ENCODE assay signal across 8 cellular contexts in the genomic region with DNA sequence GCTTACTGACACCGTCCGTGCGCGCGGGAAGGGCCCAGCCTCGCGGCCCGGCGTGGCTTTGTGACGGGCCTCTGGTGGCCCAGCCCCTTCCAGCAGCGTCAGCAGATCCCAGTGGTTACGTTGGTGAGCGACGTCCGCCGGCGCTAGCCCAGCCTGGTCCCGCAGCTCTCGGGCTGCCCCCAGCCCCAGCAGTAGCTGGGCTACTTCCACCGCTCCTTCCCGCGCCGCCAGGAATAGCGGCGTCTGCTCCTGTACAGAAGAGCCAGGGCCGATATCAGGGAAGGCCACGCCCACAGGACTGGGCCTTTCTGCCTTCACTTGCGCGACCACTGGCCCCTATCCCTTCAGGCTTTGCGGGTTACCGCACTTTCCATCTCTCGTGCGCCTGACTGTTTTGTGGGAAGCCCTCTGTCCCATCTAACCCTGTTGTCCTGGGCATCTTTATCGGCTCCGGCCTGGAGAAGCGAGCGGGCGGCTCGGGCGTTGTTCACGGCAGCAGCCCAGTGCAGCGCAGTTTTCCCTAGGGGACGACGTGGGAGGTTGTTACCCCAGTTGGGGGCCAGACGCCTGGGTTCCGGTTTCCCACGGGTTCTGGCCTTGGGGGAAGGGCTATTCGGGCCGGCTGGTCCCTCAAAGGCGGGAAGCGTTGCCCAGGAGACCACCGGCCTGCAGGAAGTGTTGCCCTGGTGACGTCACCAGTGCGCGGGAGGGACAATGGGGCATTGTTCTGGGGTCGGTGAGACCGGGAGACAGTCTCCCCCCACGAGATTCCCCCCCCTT. TPM values are rescaled to one million over a fixed set of nuclear protein-coding genes. Genes with fewer than 3 reads are reported as not detected.
DNase-seq lines count a peak whose midpoint lies in the region; ATAC-seq and TF ChIP-seq lines count a peak whose summit lies in the region.

No MANE protein-coding gene starts in this region.

- peak overlapping the region; percentile 99 to 100 (median 100) for H3K27ac Mint-ChIP-seq in nephron

- no peaks in the 10 kb centered on the region for H3K27me3 ChIP-seq in thoracic aorta (replicated peaks; ENCODE audit: insufficient read depth)

- peak overlapping the region; percentile 83 to 91 for H3K4me3 ChIP-seq in foreskin fibroblast (ENCODE audit: low read depth in 1 of 2, low read length in 2 of 2)
- H3K4me3 ChIP-seq in thoracic aorta: peak overlapping the region; percentile 96

- H3K9me3 Mint-ChIP-seq in nephron: no peaks in the 10 kb centered on the region

- H3K4me3 Mint-ChIP-seq in nephron: peak overlapping the region; percentile 97 to 99 (median 98)

- ATAC-seq in GM21381 (IDR thresholded peaks at IDR 0.05; ENCODE audit: unreplicated experiment): peak; percentile 80
- ATAC-seq in thoracic aorta (ENCODE audit: insufficient number of reproducible peaks, low FRiP score, low read depth): peak; percentile 16

- H3K27me3 Mint-ChIP-seq in nephron (ENCODE audit: low read depth): no peaks in the 10 kb centered on the region

- no peaks in the 10 kb centered on the region for H3K9me3 ChIP-seq in thoracic aorta

- peak overlapping the region; percentile 98 to 100 for H3K27ac ChIP-seq in thoracic aorta

- no peak for TF ChIP-seq CTCF in foreskin fibroblast (IDR thresholded peaks at IDR 0.05; ENCODE audit: low read depth, low read length)
- no peak for TF ChIP-seq CTCF in nephron (IDR thresholded peaks at IDR 0.05; ENCODE audit: unreplicated experiment in 3 of 3)
- peak; percentile 1 for TF ChIP-seq CTCF in thoracic aorta (IDR thresholded peaks at IDR 0.05)

- peaks cover 14 to 24% of the 10 kb centered on the region in 2 donors for H3K4me1 ChIP-seq in thoracic aorta (ENCODE audit: control insufficient read depth in 1 of 2, low read depth in 2 of 2)

- H3K36me3 Mint-ChIP-seq in nephron (ENCODE audit: low read depth): no peaks in the 10 kb centered on the region

- no peaks in the 10 kb centered on the region for H3K36me3 ChIP-seq in thoracic aorta

- peak; percentile 63 for DNase-seq in DMS153 treated with DMSO at 0.1 percent for 48 hours (lab: John Stamatoyannopoulos, UW; ENCODE audit: unreplicated experiment)
- peak in 52 of 76 experiments; percentile 25 to 98 (median 57) for DNase-seq in HUDEP-2 (lab: John Stamatoyannopoulos, UW; ENCODE audit: unreplicated experiment in 76 of 76)
- peak; percentile 92 for DNase-seq in OCI-M1 (lab: John Stamatoyannopoulos, UW)
- peak; percentile 85 for DNase-seq in activated effector memory CD4-positive, alpha-beta T cell treated with anti-CD3 and anti-CD28 coated beads, Interleukin-2, amount 50 U/mL, for 16 hours
- peak; percentile 69 to 84 for DNase-seq in foreskin fibroblast
- peak; percentile 74 for DNase-seq in thoracic aorta (ENCODE audit: low spot score)

- H3K4me1 Mint-ChIP-seq in nephron: peaks cover 43% of the 10 kb centered on the region

RNA-seq across cellular contexts. Expression of gene GPSM3, which starts 3.6 kb away (rescaled TPM):
- 10 to 100 TPM; 11.9 to 22.2 TPM for total RNA-seq in thoracic aorta

RNA-seq across cellular contexts. Expression of gene PBX2, which starts 6.1 kb away (rescaled TPM):
- total RNA-seq in thoracic aorta: 10 to 100 TPM; 35.7 to 59.4 TPM

RNA-seq across cellular contexts. Expression of gene AGER, which starts 12.0 kb away (rescaled TPM):
- 1 to 10 TPM; 1.8 to 3.8 TPM for total RNA-seq in thoracic aorta

RNA-seq across cellular contexts. Expression of gene RNF5, which starts 17.9 kb away (rescaled TPM):
- 10 to 100 TPM; 63.5 to 68.4 TPM for total RNA-seq in thoracic aorta

RNA-seq across cellular contexts. Expression of gene AGPAT1, which starts 20.2 kb away (rescaled TPM):
- 10 to 100 TPM; 43.0 to 53.1 TPM for total RNA-seq in thoracic aorta

Comparison
In these comparisons a context has a peak if more than half of its experiments do, and no peak if none do; other contexts are left out.
1. Peak in every context shown above with its lines: DNase-seq, ATAC-seq, H3K4me3 ChIP-seq and H3K27ac ChIP-seq.